29 cellular contexts compared by ENCODE assay signal in genomic region chr9:14175778-14176177, GRCh38.
"Had no signal": no experiment of that assay in that cellular context is flagged by ENCODE, and none has a peak within 500 bp of the region (broad histone marks: within the 10 kb centered on the region; RNA-seq: fewer than 3 reads in every experiment).

No MANE protein-coding gene starts in this region.

- DNase-seq: activated CD4-positive, alpha-beta memory T cell treated with anti-CD3 and anti-CD28 coated beads, Interleukin-2, amount 10 ng/mL, durations not matched to agents 7 days and 5 days; activated CD4-positive, alpha-beta T cell treated with anti-CD3 and anti-CD28 coated beads for 36 hours; activated CD4-positive, alpha-beta T cell treated with anti-CD3 and anti-CD28 coated beads, Interleukin-2, amount 10 ng/mL, durations not matched to agents 24 days and 14 days; activated CD4-positive, alpha-beta T cell treated with anti-CD3 and anti-CD28 coated beads, Interleukin-2, amount 50 U/mL, for 4 hours; activated CD4-positive, CD25-positive, alpha-beta regulatory T cell; activated CD4-positive, CD25-positive, alpha-beta regulatory T cell treated with anti-CD3 and anti-CD28 coated beads, Interleukin-2, amount 50 U/mL, for 72 hours; activated CD8-positive, alpha-beta memory T cell treated with anti-CD3 and anti-CD28 coated beads, Interleukin-2, amount 50 U/mL, for 48 hours; activated gamma-delta T cell; activated naive CD4-positive, alpha-beta T cell; activated naive CD4-positive, alpha-beta T cell treated with anti-CD3 and anti-CD28 coated beads, Interleukin-2, amount 10 ng/mL, durations not matched to agents 7 days and 5 days; activated naive CD8-positive, alpha-beta T cell treated with anti-CD3 and anti-CD28 coated beads, Interleukin-2, amount 10 ng/mL, durations not matched to agents 7 days and 5 days; activated T-cell treated with anti-CD3 and anti-CD28 coated beads for 4 hours; activated T-cell treated with anti-CD3 and anti-CD28 coated beads, Interleukin-2, amount 50 U/mL, for 24 hours; activated T-cell treated with anti-CD3 and anti-CD28 coated beads, Interleukin-2, amount 50 U/mL, for 72 hours; brain microvascular endothelial cell; caudate nucleus; cortex of kidney; dermis blood vessel endothelial cell; effector CD4-positive, alpha-beta T cell; effector memory CD8-positive, alpha-beta T cell; erythroblast; glutamatergic neuron; T-helper 1 cell; T-helper 17 cell; T1000 had no signal

- H3K9me3 ChIP-seq: esophagus muscularis mucosa had no signal

- FAIRE-seq: astrocyte, colon, frontal cortex had no signal

- H3K36me3 ChIP-seq: brain microvascular endothelial cell, esophagus muscularis mucosa had no signal

- H3K4me3 ChIP-seq: esophagus muscularis mucosa had no signal

- H3K27ac ChIP-seq: brain microvascular endothelial cell, esophagus muscularis mucosa had no signal

- H3K27me3 ChIP-seq: brain microvascular endothelial cell, esophagus muscularis mucosa had no signal
